In the genomic region with DNA sequence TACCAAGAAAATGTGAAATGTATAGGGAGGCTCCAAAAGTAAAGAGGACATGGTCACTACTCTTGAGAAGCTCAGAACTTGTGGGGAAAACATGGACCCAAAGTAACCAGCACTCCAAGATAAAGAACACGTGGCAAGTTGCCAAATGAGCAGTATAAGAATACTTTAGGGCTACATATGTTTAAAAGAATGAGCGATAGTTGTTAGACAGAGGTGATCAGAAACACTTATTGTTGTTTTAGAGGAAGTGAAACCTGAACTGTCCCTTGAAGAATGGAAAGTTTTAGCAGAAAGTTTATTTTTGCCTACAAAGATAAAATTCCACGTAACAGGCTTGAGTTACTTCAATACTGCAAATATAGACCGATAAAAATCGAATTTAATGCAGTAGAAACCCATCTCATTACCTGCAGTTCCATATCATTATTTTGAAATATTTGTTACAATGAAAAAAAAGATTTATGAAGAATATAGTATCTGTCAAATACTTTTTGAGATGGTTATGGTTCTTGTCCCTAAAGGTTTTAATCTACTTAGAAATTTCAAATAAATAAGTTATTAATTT, we compare ENCODE assay signal across 9 cellular contexts.
DNase-seq lines count a peak whose midpoint lies in the region; ATAC-seq and TF ChIP-seq lines count a peak whose summit lies in the region.
"Had no signal": no experiment of that assay in that cellular context is flagged by ENCODE, and none has a peak within 500 bp of the region (broad histone marks: within the 10 kb centered on the region; RNA-seq: fewer than 3 reads in every experiment).

No MANE protein-coding gene starts in this region.

- H3K27ac ChIP-seq in HEK293 (ENCODE audit: extremely low read depth, low read depth, low read length) = no peak overlapping the region
- no peak overlapping the region for H3K27ac ChIP-seq in CD8-positive, alpha-beta memory T cell (ENCODE audit: low read depth, low read length)
- H3K27ac ChIP-seq: RWPE1 had no signal

- POLR2A ChIA-PET in HEK293 (lab: Yijun Ruan, JAX) = no interaction called here
- POLR2A ChIA-PET in CD8-positive, alpha-beta memory T cell (lab: Charles Lee) = no interaction called here

- CTCF ChIA-PET in HEK293 (lab: Yijun Ruan, JAX) = interaction anchor here (0.8 kb wide), 1 partner anchor 796 kb away, joined by 4 read pairs; no protein-coding TSS in a partner anchor
- CTCF ChIA-PET in CD8-positive, alpha-beta memory T cell (lab: Charles Lee) = no interaction called here

- H3K36me3 ChIP-seq in HEK293 (ENCODE audit: control insufficient read depth in 2 of 2, insufficient read depth in 1 of 2, low read length in 2 of 2) = no peaks in the 10 kb centered on the region
- H3K36me3 ChIP-seq in CD8-positive, alpha-beta memory T cell (ENCODE audit: insufficient read depth, low read length) = no peaks in the 10 kb centered on the region

- no peaks in the 10 kb centered on the region for H3K36me3 Mint-ChIP-seq in memory B cell
- H3K36me3 Mint-ChIP-seq in CD8-positive, alpha-beta memory T cell = no peaks in the 10 kb centered on the region

- TF ChIP-seq CTCF in HEK293 (tag by site-specific recombination; IDR thresholded peaks at IDR 0.05) = no peak

- H3K9me3 ChIP-seq in HEK293 (ENCODE audit: control insufficient read depth, insufficient read depth, low read depth, low read length) = no peaks in the 10 kb centered on the region
- no peaks in the 10 kb centered on the region for H3K9me3 ChIP-seq in CD8-positive, alpha-beta memory T cell (ENCODE audit: low read length)

- peaks cover 33% of the 10 kb centered on the region for H3K4me1 Mint-ChIP-seq in memory B cell
- H3K4me1 Mint-ChIP-seq in CD8-positive, alpha-beta memory T cell = no peaks in the 10 kb centered on the region

- H3K9me3 Mint-ChIP-seq in memory B cell = peaks cover 5% of the 10 kb centered on the region
- H3K9me3 Mint-ChIP-seq in CD8-positive, alpha-beta memory T cell = peaks cover 0 to 2% (median 0%) of the 10 kb centered on the region in 5 donors

- no peak overlapping the region for H3K4me3 ChIP-seq in HEK293 (ENCODE audit: low read depth, low read length)
- H3K4me3 ChIP-seq in CD8-positive, alpha-beta memory T cell (ENCODE audit: low read length) = no peak overlapping the region

- H3K27me3 Mint-ChIP-seq in memory B cell = no peaks in the 10 kb centered on the region
- H3K27me3 Mint-ChIP-seq in CD8-positive, alpha-beta memory T cell = peaks cover 0 to 1% of the 10 kb centered on the region in 2 donors

- ATAC-seq in GM19023 (IDR thresholded peaks at IDR 0.05; ENCODE audit: unreplicated experiment) = peak; percentile 80
- ATAC-seq in HG03460 (IDR thresholded peaks at IDR 0.05; ENCODE audit: unreplicated experiment) = peak; percentile 82
- ATAC-seq in memory B cell (ENCODE audit: low read depth) = peak; percentile 80

- DNase-seq in memory B cell (ENCODE audit: low spot score in 2 of 2) (peak in 1 of 2 donors; percentile 3), germinal center (ENCODE audit: low spot score) (no peak), DMS79 (lab: John Stamatoyannopoulos, UW) (no peak)
- no peak for DNase-seq in NK-92 treated with Interleukin-12 subunit alpha and Interleukin-12 subunit beta, amount 100 ng/mL, for 24 hours (lab: John Stamatoyannopoulos, UW)
- no peak for DNase-seq in CD8-positive, alpha-beta memory T cell

- peak overlapping the region; percentile 4 for H3K4me3 Mint-ChIP-seq in memory B cell
- no peak overlapping the region for H3K4me3 Mint-ChIP-seq in CD8-positive, alpha-beta memory T cell

- H3K27me3 ChIP-seq in CD8-positive, alpha-beta memory T cell (ENCODE audit: insufficient read depth, low read length, poor library complexity, severe bottlenecking) = no peaks in the 10 kb centered on the region

- H3K27ac Mint-ChIP-seq in memory B cell = peak overlapping the region; percentile 75
- no peak overlapping the region for H3K27ac Mint-ChIP-seq in CD8-positive, alpha-beta memory T cell

- H3K4me1 ChIP-seq in HEK293 (ENCODE audit: control insufficient read depth, insufficient read depth, low read length) = no peaks in the 10 kb centered on the region
- no peaks in the 10 kb centered on the region for H3K4me1 ChIP-seq in CD8-positive, alpha-beta memory T cell (ENCODE audit: insufficient read depth, low read length)

TF ChIP-seq in HEK293, 187 proteins besides CTCF, POLR2A, EP300 and RAD21:
- TF ChIP-seq ZNF211 (tag by site-specific recombination; IDR thresholded peaks at IDR 0.05; ENCODE audit: low read depth) (no peak), PRDM1 (tag by site-specific recombination; IDR thresholded peaks at IDR 0.05) (peak; percentile 33; the same call in 1 of the 2 replicates)
